In genomic region chr1:179031855-179032513, GRCh38 we compare ENCODE assay signal across 12 cellular contexts. TPM values are rescaled to one million over a fixed set of nuclear protein-coding genes. Genes with fewer than 3 reads are reported as not detected.
DNase-seq lines count a peak whose midpoint lies in the region; ATAC-seq and TF ChIP-seq lines count a peak whose summit lies in the region.
"Had no signal": no experiment of that assay in that cellular context is flagged by ENCODE, and none has a peak within 500 bp of the region (broad histone marks: within the 10 kb centered on the region; RNA-seq: fewer than 3 reads in every experiment).

No MANE protein-coding gene starts in this region.

- H3K27me3 ChIP-seq in GM23338 (ENCODE audit: insufficient read depth): no peaks in the 10 kb centered on the region
- no peaks in the 10 kb centered on the region for H3K27me3 ChIP-seq in PC-3 (ENCODE audit: low read length)
- no peaks in the 10 kb centered on the region for H3K27me3 ChIP-seq in endocrine pancreas (ENCODE audit: control insufficient read depth, insufficient read depth, low read length)
- H3K27me3 ChIP-seq: right atrium auricular region, suprapubic skin had no signal

- H3K36me3 ChIP-seq in GM23338 (ENCODE audit: insufficient read depth) (no peaks in the 10 kb centered on the region), PC-3 (ENCODE audit: low read depth, low read length) (no peaks in the 10 kb centered on the region), endocrine pancreas (ENCODE audit: control insufficient read depth, insufficient read depth, low read length) (no peaks in the 10 kb centered on the region)
- H3K36me3 ChIP-seq: right atrium auricular region, suprapubic skin had no signal

- no peak overlapping the region for H3K9ac ChIP-seq in PC-3 (ENCODE audit: low read length)
- H3K9ac ChIP-seq in endocrine pancreas (ENCODE audit: control insufficient read depth, insufficient read depth, low read length): no peak overlapping the region

- no peaks in the 10 kb centered on the region for H3K9me3 Mint-ChIP-seq in GM23338
- H3K9me3 Mint-ChIP-seq in osteocyte (ENCODE audit: unreplicated experiment): no peaks in the 10 kb centered on the region

- POLR2A ChIA-PET in PC-3 (lab: Charles Lee; ENCODE audit: unreplicated experiment): no interaction called here

- peak overlapping the region; percentile 50 for H3K27ac Mint-ChIP-seq in GM23338
- peak overlapping the region; percentile 37 for H3K27ac Mint-ChIP-seq in osteocyte (ENCODE audit: unreplicated experiment)

- DNase-seq in GM23338 (ENCODE audit: low spot score) (no peak), PC-3 (peak; percentile 35), osteocyte (ENCODE audit: extremely low spot score, unreplicated experiment) (no peak), T-helper 2 cell (no peak), ecto neural progenitor cell (ENCODE audit: low spot score) (no peak), NCI-H1048 (lab: John Stamatoyannopoulos, UW) (no peak), NCI-H2081 (lab: John Stamatoyannopoulos, UW) (no peak)
- DNase-seq: effector memory CD4-positive, alpha-beta T cell; NCI-H1930 had no signal

- intact Hi-C loops in PC-3 (cut with micrococcal nuclease): no loop called here

- no peaks in the 10 kb centered on the region for H3K36me3 Mint-ChIP-seq in GM23338 (ENCODE audit: low read depth)
- no peaks in the 10 kb centered on the region for H3K36me3 Mint-ChIP-seq in osteocyte (ENCODE audit: unreplicated experiment)

- peaks cover 2% of the 10 kb centered on the region; the same call in 1 of the 2 replicates for H4K20me1 ChIP-seq in GM23338 (replicated peaks; ENCODE audit: insufficient read depth)
- 0 out of 2 replicates have a peak, but pooled peaks cover 5% of the 10 kb centered on the region for H4K20me1 ChIP-seq in PC-3 (ENCODE audit: low read length)

- no peak overlapping the region for H3K4me2 ChIP-seq in GM23338
- H3K4me2 ChIP-seq in PC-3 (ENCODE audit: low read length): peak overlapping the region; percentile 43; the same call in 1 of the 2 replicates

- H3K79me2 ChIP-seq in GM23338 (replicated peaks; ENCODE audit: insufficient read depth) (peaks cover 98% of the 10 kb centered on the region), PC-3 (ENCODE audit: low read length) (peaks cover 99% of the 10 kb centered on the region)

- TF ChIP-seq CTCF in GM23338 (conservative IDR thresholded peaks at IDR 0.05; ENCODE audit: low read depth in 2 of 2): no peak
- TF ChIP-seq CTCF in PC-3 (conservative IDR thresholded peaks at IDR 0.05; ENCODE audit: low read depth, low read length): no peak
- TF ChIP-seq CTCF in osteocyte (IDR thresholded peaks at IDR 0.05): no peak

- CTCF ChIA-PET in PC-3 (lab: Charles Lee): no interaction called here

- H3K9me3 ChIP-seq in PC-3 (ENCODE audit: low read length) (no peaks in the 10 kb centered on the region), endocrine pancreas (ENCODE audit: control insufficient read depth, low read length) (no peaks in the 10 kb centered on the region)
- H3K9me3 ChIP-seq: right atrium auricular region, suprapubic skin had no signal

- H3K4me3 Mint-ChIP-seq in GM23338: no peak overlapping the region
- H3K4me3 Mint-ChIP-seq in osteocyte (ENCODE audit: unreplicated experiment): no peak overlapping the region

- ATAC-seq in GM23338 (no peak), PC-3 (no peak)

- H3K27me3 Mint-ChIP-seq in GM23338 (ENCODE audit: insufficient read depth, low read depth, poor library complexity) (no peaks in the 10 kb centered on the region), osteocyte (ENCODE audit: unreplicated experiment) (no peaks in the 10 kb centered on the region)

- BruUV-seq in PC-3 (replicated peaks; lab: Mats Ljungman, UMichigan): no TSS peak

- no peak overlapping the region for H2AFZ ChIP-seq in GM23338
- H2AFZ ChIP-seq in PC-3 (ENCODE audit: low read length): no peak overlapping the region

- no peaks in the 10 kb centered on the region for H3K9me2 ChIP-seq in GM23338 (ENCODE audit: insufficient read depth)
- no peaks in the 10 kb centered on the region for H3K9me2 ChIP-seq in PC-3 (replicated peaks; ENCODE audit: low read length)

- no peak overlapping the region for H3K27ac ChIP-seq in GM23338 (ENCODE audit: low read depth)
- no peak overlapping the region for H3K27ac ChIP-seq in PC-3 (ENCODE audit: low read length)
- H3K27ac ChIP-seq: suprapubic skin had no signal

- H3K4me1 ChIP-seq in GM23338 (ENCODE audit: insufficient read depth) (peaks cover 44% of the 10 kb centered on the region), PC-3 (ENCODE audit: insufficient read depth, low read length) (peaks cover 60% of the 10 kb centered on the region), endocrine pancreas (ENCODE audit: control insufficient read depth, insufficient read depth, low read length) (peaks cover 36% of the 10 kb centered on the region)

- peaks cover 59% of the 10 kb centered on the region for H3K4me1 Mint-ChIP-seq in GM23338
- H3K4me1 Mint-ChIP-seq in osteocyte (ENCODE audit: unreplicated experiment): peaks cover 48% of the 10 kb centered on the region

- no peak overlapping the region for H3K4me3 ChIP-seq in GM23338
- no peak overlapping the region for H3K4me3 ChIP-seq in PC-3 (ENCODE audit: low read length)
- peak overlapping the region; percentile 24 for H3K4me3 ChIP-seq in endocrine pancreas (ENCODE audit: control insufficient read depth, insufficient read depth, low read length)
- H3K4me3 ChIP-seq: right atrium auricular region, suprapubic skin had no signal

- H3F3A ChIP-seq in GM23338 (replicated peaks; ENCODE audit: low read depth): no peaks in the 10 kb centered on the region
- H3F3A ChIP-seq in PC-3 (ENCODE audit: low read length, unreplicated experiment): peaks cover 4% of the 10 kb centered on the region

TF ChIP-seq in GM23338, 12 proteins besides CTCF, POLR2A, EP300 and RAD21 (continues in another document):
- TF ChIP-seq REST (IDR thresholded peaks at IDR 0.05; ENCODE audit: unreplicated experiment) (no peak), NANOG (IDR thresholded peaks at IDR 0.05; ENCODE audit: borderline replicate concordance) (no peak), CREB1 (CRISPR knock-in tag; IDR thresholded peaks at IDR 0.05; ENCODE audit: low read depth) (no peak), STAT1 (IDR thresholded peaks at IDR 0.05; ENCODE audit: unreplicated experiment) (no peak), EZH2phosphoT487 (IDR thresholded peaks at IDR 0.05; ENCODE audit: unreplicated experiment) (no peak), POLR2AphosphoS5 (IDR thresholded peaks at IDR 0.05; ENCODE audit: low read depth) (no peak)

RNA-seq across cellular contexts. Expression of gene FAM20B, which starts 6.3 kb away (rescaled TPM):
- total RNA-seq in GM23338 (2014; rRNA removed; shearing (Covaris generic)): 19.9 and 22.5 TPM in 2 replicates
- 4.7 and 5.3 TPM in 2 replicates for polyA plus RNA-seq in GM23338 (2016; fragmentation: Nextera tagmentation; extraction: Ambion mirVana)
- total RNA-seq in PC-3 (2014; rRNA removed) (20.1 and 21.1 TPM in 2 replicates), osteocyte (31.6 and 39.0 TPM in 2 replicates)

RNA-seq across cellular contexts. Expression of gene TOR3A, which starts 49.9 kb away (rescaled TPM):
- 49.7 and 57.6 TPM in 2 replicates for total RNA-seq in GM23338 (2014; rRNA removed; shearing (Covaris generic))
- polyA plus RNA-seq in GM23338 (2016; fragmentation: Nextera tagmentation; extraction: Ambion mirVana): 11.2 TPM in 2 replicates
- total RNA-seq in PC-3 (2014; rRNA removed) (70.8 and 95.5 TPM in 2 replicates), osteocyte (21.1 and 24.8 TPM in 2 replicates)
